13 cellular contexts compared by ENCODE assay signal in the genomic region with DNA sequence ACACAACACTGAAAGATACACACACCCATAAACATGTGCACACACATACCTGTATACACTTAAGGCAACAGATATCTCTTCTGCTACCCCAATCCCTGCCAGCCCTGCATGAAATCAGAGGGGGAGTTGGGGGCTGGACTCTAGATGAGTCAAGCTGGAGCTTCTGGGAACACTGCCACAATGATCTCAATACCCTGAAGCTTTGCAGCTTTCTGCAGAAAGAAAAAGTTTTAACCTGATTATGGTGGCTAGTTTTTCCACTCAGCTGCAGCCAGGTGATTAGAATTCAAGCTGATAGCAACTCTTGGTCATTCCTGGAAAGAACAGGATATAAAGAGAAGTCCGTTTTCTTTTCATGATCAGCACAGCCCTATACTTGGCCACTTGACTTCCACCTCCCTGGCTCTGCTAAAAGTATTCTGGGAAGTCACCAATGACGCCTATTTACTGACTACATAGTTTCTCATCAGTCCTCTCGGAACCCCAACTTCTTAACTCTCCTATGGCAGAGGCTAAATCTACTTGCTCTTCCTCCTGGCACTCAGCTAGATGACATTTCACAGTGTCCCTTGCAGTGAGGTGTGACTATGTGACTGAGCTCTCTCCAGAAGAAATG. TPM values are rescaled to one million over a fixed set of nuclear protein-coding genes. Genes with fewer than 3 reads are reported as not detected.
DNase-seq lines count a peak whose midpoint lies in the region; ATAC-seq and TF ChIP-seq lines count a peak whose summit lies in the region.
"Had no signal": no experiment of that assay in that cellular context is flagged by ENCODE, and none has a peak within 500 bp of the region (broad histone marks: within the 10 kb centered on the region; RNA-seq: fewer than 3 reads in every experiment).

No MANE protein-coding gene starts in this region.

- peaks cover 16 to 18% of the 10 kb centered on the region in 2 donors for H3K4me1 Mint-ChIP-seq in immature natural killer cell

- H3K27me3 ChIP-seq in left ventricle myocardium inferior (ENCODE audit: low read depth) = no peaks in the 10 kb centered on the region
- H3K27me3 ChIP-seq in thyroid gland = no peaks in the 10 kb centered on the region
- H3K27me3 ChIP-seq: body of pancreas, esophagus squamous epithelium, neutrophil had no signal

- peaks cover 0 to 3% (median 0%) of the 10 kb centered on the region in 3 donors for H3K36me3 Mint-ChIP-seq in immature natural killer cell

- intact Hi-C loops in Right ventricle myocardium inferior (cut with DNase I) = loop anchor here (5.0 kb wide), 1 partner anchor 75 kb away; the partner anchor contains the start of gene SAMD13
- intact Hi-C loops in left ventricle myocardium inferior (cut with micrococcal nuclease) = no loop called here
- intact Hi-C loops in thyroid gland (cut with DNase I) = no loop called here

- no peaks in the 10 kb centered on the region for H3K9me3 Mint-ChIP-seq in immature natural killer cell

- TF ChIP-seq POLR2A in thyroid gland (IDR thresholded peaks at IDR 0.05) = no peak

- H3K4me3 Mint-ChIP-seq in immature natural killer cell = no peak overlapping the region

- H3K27ac Mint-ChIP-seq in immature natural killer cell = no peak overlapping the region

- H3K27me3 Mint-ChIP-seq in immature natural killer cell (ENCODE audit: low read depth in 3 of 3) = peaks cover 0 to 2% (median 1%) of the 10 kb centered on the region in 3 donors

- 28 to 31% methylated on average over 3 of the region's 3 CpGs for WGBS in thyroid gland, 2 donors

- peak; percentile 64 for ATAC-seq in Right ventricle myocardium inferior
- ATAC-seq in GM18511 (IDR thresholded peaks at IDR 0.05; ENCODE audit: unreplicated experiment) = no peak
- ATAC-seq: body of pancreas had no signal

- H3K9me3 ChIP-seq in left ventricle myocardium inferior (replicated peaks) (no peaks in the 10 kb centered on the region), thyroid gland (no peaks in the 10 kb centered on the region)
- H3K9me3 ChIP-seq: body of pancreas, esophagus squamous epithelium, neutrophil had no signal

- no peak for TF ChIP-seq CTCF in left ventricle myocardium inferior (IDR thresholded peaks at IDR 0.05; ENCODE audit: borderline replicate concordance)
- TF ChIP-seq CTCF in thyroid gland (IDR thresholded peaks at IDR 0.05) = no peak

- H3K4me1 ChIP-seq in left ventricle myocardium inferior = peaks cover 34% of the 10 kb centered on the region
- peaks cover 23 to 25% of the 10 kb centered on the region in 2 donors for H3K4me1 ChIP-seq in thyroid gland

- DNase-seq in Right ventricle myocardium inferior (ENCODE audit: missing footprints) (no peak), left ventricle myocardium inferior (no peak), amniotic stem cell (lab: John Stamatoyannopoulos, UW) (peak; percentile 49), glomerular visceral epithelial cell (ENCODE audit: extremely low spot score) (peak; percentile 63), thyroid gland (peak; percentile 45 to 46), immature natural killer cell (no peak)
- no peak for DNase-seq in effector CD4-positive, alpha-beta T cell
- DNase-seq: esophagus squamous epithelium, NCI-H1694 had no signal

- H3K27ac ChIP-seq in left ventricle myocardium inferior (replicated peaks) (no peak overlapping the region), thyroid gland (peak overlapping the region in 1 of 3 donors; percentile 57)
- H3K27ac ChIP-seq: body of pancreas, neutrophil had no signal

- H3K36me3 ChIP-seq in left ventricle myocardium inferior (no peaks in the 10 kb centered on the region), thyroid gland (no peaks in the 10 kb centered on the region)
- H3K36me3 ChIP-seq: esophagus squamous epithelium, neutrophil had no signal

- no peak overlapping the region for H3K4me3 ChIP-seq in left ventricle myocardium inferior
- H3K4me3 ChIP-seq in thyroid gland (replicated peaks in 1 of 3) = no peak overlapping the region
- H3K4me3 ChIP-seq: body of pancreas, esophagus squamous epithelium had no signal

RNA-seq across cellular contexts. Expression of gene DNASE2B, which starts 20.7 kb away (rescaled TPM):
- total RNA-seq in Right ventricle myocardium inferior = not detected
- not detected for total RNA-seq in left ventricle myocardium inferior
- total RNA-seq in thyroid gland = under 1 TPM in 1 of 4 donors, not detected in 3; 0.88 TPM
- polyA plus RNA-seq in immature natural killer cell = not detected
- total RNA-seq: body of pancreas, esophagus squamous epithelium, G401 had no signal

Comparison
In these comparisons a context has a peak if more than half of its experiments do, and no peak if none do; other contexts are left out.
1. DNase-seq: peak in amniotic stem cell (single experiment), glomerular visceral epithelial cell (single experiment) and thyroid gland (2 of 2); none in Right ventricle myocardium inferior (single experiment), left ventricle myocardium inferior (single experiment), immature natural killer cell (0 of 3) and effector CD4-positive, alpha-beta T cell (single experiment).